ENCODE assay signal across 8 cellular contexts in the genomic region with DNA sequence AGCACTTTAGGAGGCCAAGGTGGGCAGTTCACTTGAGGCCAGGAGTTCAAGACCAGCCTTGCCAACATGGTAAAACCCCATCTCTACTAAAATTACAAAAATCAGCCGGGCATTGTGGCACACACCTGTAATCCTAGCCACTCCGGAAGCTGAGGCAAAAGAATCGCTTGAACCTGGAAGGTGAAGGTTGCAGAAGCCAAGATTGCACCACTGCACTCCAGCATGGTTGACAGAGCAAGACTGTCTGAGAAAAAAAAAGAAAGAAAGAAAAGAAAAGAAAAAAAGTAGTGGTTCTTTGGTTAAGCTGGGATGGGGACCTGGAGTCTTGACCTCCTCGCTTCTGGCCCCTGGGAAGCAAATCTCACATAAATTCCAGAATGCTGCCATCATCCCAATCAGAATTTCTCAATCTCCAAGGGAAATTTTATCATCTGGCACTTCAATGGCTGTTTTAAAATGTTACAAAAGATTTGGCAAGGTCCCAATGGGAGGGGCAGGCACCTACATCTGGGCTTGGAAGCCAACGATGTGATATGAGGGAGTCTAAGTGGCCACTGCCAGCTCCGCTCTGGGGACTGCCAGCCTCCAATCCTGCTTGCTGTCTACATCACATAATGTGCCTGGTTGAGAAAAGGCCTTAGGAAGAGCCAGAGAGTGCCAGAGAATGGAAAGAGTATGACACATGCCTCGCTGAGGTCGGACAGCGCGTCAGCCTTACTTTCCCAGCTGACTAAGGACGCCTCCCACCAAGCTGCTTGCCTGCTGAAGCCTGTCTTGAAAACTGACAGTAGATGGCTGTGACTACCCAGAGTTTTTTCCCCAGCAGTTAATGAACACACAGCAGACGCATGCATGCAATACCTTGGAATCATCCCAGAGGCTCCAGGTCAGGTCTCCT. TPM values are rescaled to one million over a fixed set of nuclear protein-coding genes. Genes with fewer than 3 reads are reported as not detected.
DNase-seq lines count a peak whose midpoint lies in the region; ATAC-seq and TF ChIP-seq lines count a peak whose summit lies in the region.

No MANE protein-coding gene starts in this region.

- in situ Hi-C loops in astrocyte of the cerebellum (cut with HindIII; ENCODE audit: low sequenced_read_pairs): no loop called here

- no peaks in the 10 kb centered on the region for H3K27me3 ChIP-seq in thymus (ENCODE audit: control insufficient read depth, insufficient read depth)

- H3K36me3 ChIP-seq in thymus (ENCODE audit: control insufficient read depth, insufficient read depth): no peaks in the 10 kb centered on the region

- 92% methylated on average over 12 of the region's 12 CpGs for WGBS in thymus

- H3K9me3 ChIP-seq in thymus (ENCODE audit: control insufficient read depth): no peaks in the 10 kb centered on the region

- H3K27ac ChIP-seq in thymus (ENCODE audit: low read depth): peak overlapping the region; percentile 74

- no peaks in the 10 kb centered on the region for H3K4me1 ChIP-seq in thymus (ENCODE audit: control insufficient read depth, insufficient read depth, low read length)

- H3K4me3 ChIP-seq in astrocyte of the cerebellum (ENCODE audit: low read depth, low read length): no peak overlapping the region
- no peak overlapping the region for H3K4me3 ChIP-seq in thymus (ENCODE audit: low read length)

- ATAC-seq in left lobe of liver (peak; percentile 73), HG02610 (IDR thresholded peaks at IDR 0.05; ENCODE audit: unreplicated experiment) (no peak)

- DNase-seq in HuH-7.5 (ENCODE audit: low spot score): peak; percentile 36
- peak; percentile 83 for DNase-seq in astrocyte of the cerebellum (ENCODE audit: low read depth)
- peak; percentile 81 for DNase-seq in left lobe of liver (ENCODE audit: low spot score)
- DNase-seq in NCI-H510A (lab: John Stamatoyannopoulos, UW): no peak
- DNase-seq in midbrain (lab: John Stamatoyannopoulos, UW): no peak
- DNase-seq in effector CD4-positive, alpha-beta T cell: no peak

- no peak for TF ChIP-seq CTCF in astrocyte of the cerebellum (IDR thresholded peaks at IDR 0.05; ENCODE audit: low read depth, low read length, missing control alignments)

RNA-seq across cellular contexts. Expression of a gene that starts 42.1 kb away (rescaled TPM):
- total RNA-seq in left lobe of liver: 136 TPM
- polyA plus RNA-seq in thymus: 362 TPM

Comparison
In these comparisons a context has a peak if more than half of its experiments do, and no peak if none do; other contexts are left out.
1. DNase-seq: peak in HuH-7.5 (single experiment), astrocyte of the cerebellum (single experiment) and left lobe of liver (single experiment); none in NCI-H510A (single experiment), midbrain (single experiment) and effector CD4-positive, alpha-beta T cell (single experiment).